ENCODE assay signal across 17 cellular contexts in the genomic region with DNA sequence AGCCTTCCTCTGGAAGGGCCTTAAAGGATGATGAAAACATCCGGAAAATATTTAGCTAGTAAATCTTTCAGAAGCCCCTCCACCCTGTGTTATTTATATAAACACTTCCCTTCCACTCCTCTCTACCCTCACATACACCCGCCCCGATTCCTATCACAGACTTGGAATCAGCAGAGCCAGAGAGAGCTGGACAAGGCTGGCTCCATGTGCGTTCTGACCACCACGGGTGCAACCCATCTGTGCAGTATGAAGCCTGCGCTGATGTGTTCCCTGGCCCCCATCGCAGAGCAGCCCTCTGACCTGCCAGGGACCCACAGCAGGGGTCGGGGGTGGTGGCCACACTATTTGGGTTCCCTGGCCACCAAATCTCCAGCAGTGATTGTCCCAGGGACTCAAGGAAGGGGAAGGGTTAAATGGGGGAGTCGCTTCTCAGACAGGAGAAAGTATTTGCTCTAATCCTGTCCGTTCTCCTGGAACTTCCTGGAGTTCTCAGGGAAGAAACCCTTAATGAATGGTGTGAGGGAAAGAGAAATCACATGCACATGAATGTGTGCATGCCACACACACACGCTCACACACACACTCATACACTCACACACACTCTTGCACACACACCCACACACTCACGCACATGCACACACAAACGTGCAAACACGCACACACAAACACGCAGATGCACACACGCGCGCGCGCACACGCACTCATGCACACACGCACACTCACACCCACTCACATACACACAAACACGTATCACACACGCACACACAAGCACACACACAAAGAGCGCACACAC.
DNase-seq lines count a peak whose midpoint lies in the region; ATAC-seq, FAIRE-seq and TF ChIP-seq lines count a peak whose summit lies in the region.
"Had no signal": no experiment of that assay in that cellular context is flagged by ENCODE, and none has a peak within 500 bp of the region (broad histone marks: within the 10 kb centered on the region; RNA-seq: fewer than 3 reads in every experiment).

No MANE protein-coding gene starts in this region.

- CTCF ChIA-PET in SK-N-SH (lab: Yijun Ruan, JAX): no interaction called here

- peak; percentile 70 for FAIRE-seq in endometrium (lab: Jason Lieb, UNC)
- FAIRE-seq: GM18507 had no signal

- H3K9me3 ChIP-seq in left ventricle myocardium inferior (replicated peaks): no peaks in the 10 kb centered on the region
- H3K9me3 ChIP-seq in upper lobe of right lung: no peaks in the 10 kb centered on the region
- H3K9me3 ChIP-seq in SK-N-SH: no peaks in the 10 kb centered on the region
- H3K9me3 ChIP-seq: spleen had no signal

- H3K9me2 ChIP-seq in SK-N-SH: no peaks in the 10 kb centered on the region

- ATAC-seq in upper lobe of right lung: no peak
- no peak for ATAC-seq in GM21786 (IDR thresholded peaks at IDR 0.05; ENCODE audit: unreplicated experiment)
- no peak for ATAC-seq in GM18505 (IDR thresholded peaks at IDR 0.05; ENCODE audit: unreplicated experiment)

- peaks cover 17% of the 10 kb centered on the region for H3K27me3 Mint-ChIP-seq in nephron (ENCODE audit: low read depth)

- 71% methylated on average over 24 of the region's 25 CpGs for WGBS in SK-N-SH (ENCODE audit: low lambda C conversion rate)

- H3K4me1 ChIP-seq in left ventricle myocardium inferior: peaks cover 64% of the 10 kb centered on the region
- H3K4me1 ChIP-seq in upper lobe of right lung: peaks cover 25% of the 10 kb centered on the region
- peaks cover 0 to 18% of the 10 kb centered on the region in 2 experiments; a peak in 1 of 4 replicates for H3K4me1 ChIP-seq in SK-N-SH (ENCODE audit: control insufficient read depth in 1 of 2, insufficient read depth in 2 of 2, low read depth in 1 of 2, low read length in 1 of 2)

- no peaks in the 10 kb centered on the region for H3K36me3 ChIP-seq in left ventricle myocardium inferior
- no peaks in the 10 kb centered on the region for H3K36me3 ChIP-seq in upper lobe of right lung
- no peaks in the 10 kb centered on the region for H3K36me3 ChIP-seq in SK-N-SH (replicated peaks in 1 of 2; ENCODE audit: control insufficient read depth in 1 of 2, insufficient read depth in 2 of 2, low read length in 1 of 2)
- H3K36me3 ChIP-seq: spleen, WERI-Rb-1 had no signal

- H3K4me3 ChIP-seq in left ventricle myocardium inferior (peak overlapping the region; percentile 25), upper lobe of right lung (no peak overlapping the region), SK-N-SH (ENCODE audit: low read depth in 2 of 2, low read length in 1 of 2) (no peak overlapping the region)
- H3K4me3 ChIP-seq: spleen had no signal

- H3F3A ChIP-seq in SK-N-SH (replicated peaks; ENCODE audit: insufficient read depth): no peaks in the 10 kb centered on the region

- H3K27ac ChIP-seq in left ventricle myocardium inferior (replicated peaks) (peak overlapping the region; percentile 94), upper lobe of right lung (no peak overlapping the region), SK-N-SH (ENCODE audit: low read depth in 2 of 2, low read length in 1 of 2) (no peak overlapping the region)
- H3K27ac ChIP-seq: WERI-Rb-1 had no signal

- H3K9me3 Mint-ChIP-seq in nephron: no peaks in the 10 kb centered on the region

- no peak overlapping the region for H3K4me2 ChIP-seq in SK-N-SH

- POLR2A ChIA-PET in SK-N-SH (lab: Yijun Ruan, JAX): no interaction called here

- no peaks in the 10 kb centered on the region for H3K36me3 Mint-ChIP-seq in nephron (ENCODE audit: low read depth)

- no peak for TF ChIP-seq RAD21 in SK-N-SH (IDR thresholded peaks at IDR 0.05; ENCODE audit: low read length)

- intact Hi-C loops in left ventricle myocardium inferior (cut with micrococcal nuclease) (no loop called here), cardiac septum (cut with DNase I) (no loop called here), upper lobe of right lung (cut with DNase I) (no loop called here)

- H3K27me3 ChIP-seq in left ventricle myocardium inferior (ENCODE audit: low read depth) (no peaks in the 10 kb centered on the region), upper lobe of right lung (no peaks in the 10 kb centered on the region), SK-N-SH (ENCODE audit: insufficient read depth) (peaks cover 1% of the 10 kb centered on the region; the same call in 1 of the 2 replicates)
- H3K27me3 ChIP-seq: spleen had no signal

- TF ChIP-seq CTCF in left ventricle myocardium inferior (IDR thresholded peaks at IDR 0.05; ENCODE audit: borderline replicate concordance) (no peak), nephron (IDR thresholded peaks at IDR 0.05; ENCODE audit: unreplicated experiment in 3 of 3) (no peak), upper lobe of right lung (IDR thresholded peaks at IDR 0.05) (no peak), SK-N-SH (IDR thresholded peaks at IDR 0.05) (no peak)

- peak overlapping the region in 2 of 3 experiments; percentile 20 to 29 for H3K4me3 Mint-ChIP-seq in nephron
- H3K4me3 Mint-ChIP-seq: IgD-negative memory B cell had no signal

- TF ChIP-seq POLR2A in GM18505 (IDR thresholded peaks at IDR 0.05; ENCODE audit: borderline replicate concordance, extremely low read depth, insufficient read depth, insufficient read length): no peak

- TF ChIP-seq EP300 in SK-N-SH (IDR thresholded peaks at IDR 0.05; ENCODE audit: borderline replicate concordance in 1 of 2, low read depth in 1 of 2, low read length in 1 of 2): no peak

- H3K4me1 Mint-ChIP-seq in nephron: peaks cover 57% of the 10 kb centered on the region

- peak overlapping the region; percentile 64 to 92 (median 90) for H3K27ac Mint-ChIP-seq in nephron

- H2AFZ ChIP-seq in SK-N-SH (ENCODE audit: low read depth): no peak overlapping the region

- no peaks in the 10 kb centered on the region for H3K79me2 ChIP-seq in SK-N-SH (ENCODE audit: insufficient read depth)

- DNase-seq in left ventricle myocardium inferior (no peak), cardiac septum (ENCODE audit: low spot score) (no peak), upper lobe of right lung (peak; percentile 55), SK-N-SH (no peak)
- DNase-seq: activated CD8-positive, alpha-beta memory T cell treated with anti-CD3 and anti-CD28 coated beads, Interleukin-2, amount 50 U/mL, for 4 hours; amniotic stem cell; DMS79; NCI-H1694; NCI-H748 treated with DMSO at 0.1 percent for 48 hours; spleen; WERI-Rb-1 had no signal

- no peaks in the 10 kb centered on the region for H4K20me1 ChIP-seq in SK-N-SH (ENCODE audit: insufficient read depth)

- no peak overlapping the region for H3K9ac ChIP-seq in SK-N-SH

TF ChIP-seq in SK-N-SH, 30 proteins besides CTCF, POLR2A, EP300 and RAD21:
- TF ChIP-seq RFX5 (IDR thresholded peaks at IDR 0.05; ENCODE audit: low read length) (no peak), JUND (IDR thresholded peaks at IDR 0.05) (no peak), SIN3A (IDR thresholded peaks at IDR 0.05; ENCODE audit: borderline replicate concordance, low read depth, low read length) (no peak), NFIC (IDR thresholded peaks at IDR 0.05; ENCODE audit: borderline replicate concordance) (no peak), EZH2phosphoT487 (IDR thresholded peaks at IDR 0.05; ENCODE audit: borderline replicate concordance, low read depth) (no peak), NRF1 (IDR thresholded peaks at IDR 0.05; ENCODE audit: low read depth, low read length) (no peak), YY1 (IDR thresholded peaks at IDR 0.05; ENCODE audit: low read depth) (no peak), GATA2 (CRISPR knock-in tag; IDR thresholded peaks at IDR 0.05) (no peak), MAX (IDR thresholded peaks at IDR 0.05; ENCODE audit: low read depth) (no peak), USF1 (IDR thresholded peaks at IDR 0.05; ENCODE audit: borderline replicate concordance, low read depth) (no peak)
